In the genomic region with DNA sequence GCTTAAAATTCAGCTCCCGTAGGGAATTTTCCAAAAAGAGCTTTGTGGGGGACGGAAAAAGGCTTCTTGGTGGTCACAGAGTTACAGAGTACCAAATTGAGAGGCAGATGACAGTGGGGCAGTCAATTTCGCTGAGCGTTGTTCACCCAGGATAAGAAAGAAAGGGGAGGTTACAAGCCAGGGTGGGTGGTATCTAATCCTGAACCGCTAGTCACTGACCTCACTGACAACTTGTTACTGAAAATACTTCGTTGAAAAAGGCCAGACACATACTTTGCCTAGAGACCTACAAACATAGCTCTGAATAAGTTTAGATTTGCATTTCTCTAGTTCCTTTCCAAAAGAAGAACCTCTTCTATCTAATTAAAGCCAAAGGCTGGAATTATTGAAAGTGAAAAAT, we compare ENCODE assay signal across 12 cellular contexts. TPM values are rescaled to one million over a fixed set of nuclear protein-coding genes. Genes with fewer than 3 reads are reported as not detected.
DNase-seq lines count a peak whose midpoint lies in the region; ATAC-seq and TF ChIP-seq lines count a peak whose summit lies in the region.
"Had no signal": no experiment of that assay in that cellular context is flagged by ENCODE, and none has a peak within 500 bp of the region (broad histone marks: within the 10 kb centered on the region; RNA-seq: fewer than 3 reads in every experiment).

Gene CTNNA3, minus strand, starts transcription at position 167 of the 400 bp plus-strand sequence.

- H3K4me1 ChIP-seq in thoracic aorta (ENCODE audit: control insufficient read depth in 1 of 2, low read depth in 2 of 2), result peaks cover 0 to 39% of the 10 kb centered on the region in 2 donors
- no peaks in the 10 kb centered on the region for H3K4me1 ChIP-seq in BE2C

- no peaks in the 10 kb centered on the region for H3K36me3 ChIP-seq in thoracic aorta
- no peaks in the 10 kb centered on the region for H3K36me3 ChIP-seq in BE2C

- no peak for TF ChIP-seq CTCF in thoracic aorta (IDR thresholded peaks at IDR 0.05)
- TF ChIP-seq CTCF in BE2C (IDR thresholded peaks at IDR 0.05; ENCODE audit: low read depth, low read length), result no peak

- H3K27ac ChIP-seq in thoracic aorta, result peak within 1 kb of the TSS; percentile 44 to 74

- H3K27me3 ChIP-seq in thoracic aorta (replicated peaks; ENCODE audit: insufficient read depth) (no peaks in the 10 kb centered on the region), BE2C (peaks cover 27% of the 10 kb centered on the region)

- intact Hi-C loops in left cardiac atrium (cut with DNase I), result loop anchor here (2.0 to 10.0 kb wide), 2 partner anchors 69 to 85 kb away; no protein-coding TSS in a partner anchor

- peak; percentile 20 for DNase-seq in left cardiac atrium
- DNase-seq in thoracic aorta (ENCODE audit: low spot score), result no peak
- no peak for DNase-seq in NCI-H2081 (lab: John Stamatoyannopoulos, UW)
- no peak for DNase-seq in BE2C
- DNase-seq in iPS-NIHi11 (ENCODE audit: low spot score), result no peak
- DNase-seq: activated CD4-positive, alpha-beta memory T cell treated with anti-CD3 and anti-CD28 coated beads, Interleukin-2, amount 10 ng/mL, durations not matched to agents 7 days and 5 days; CD8-positive, alpha-beta memory T cell; KBM-7; NCI-H524 treated with DMSO at 0.1 percent for 48 hours had no signal

- peak; percentile 86 for ATAC-seq in GM19328 (IDR thresholded peaks at IDR 0.05; ENCODE audit: unreplicated experiment)
- ATAC-seq in HG03280 (IDR thresholded peaks at IDR 0.05; ENCODE audit: unreplicated experiment), result peak; percentile 68
- peak; percentile 85 to 89 for ATAC-seq in left cardiac atrium
- no peak for ATAC-seq in thoracic aorta (ENCODE audit: insufficient number of reproducible peaks, low FRiP score, low read depth)
- ATAC-seq in HG03571 (IDR thresholded peaks at IDR 0.05; ENCODE audit: unreplicated experiment), result no peak

- H3K9me3 ChIP-seq in thoracic aorta (no peaks in the 10 kb centered on the region), BE2C (no peaks in the 10 kb centered on the region)

- peak within 1 kb of the TSS; percentile 63 for H3K4me3 ChIP-seq in thoracic aorta
- H3K4me3 ChIP-seq in BE2C (ENCODE audit: low read depth, low read length), result no peak within 1 kb of the TSS

RNA-seq across cellular contexts. Expression of gene CTNNA3, which starts in this region (rescaled TPM):
- total RNA-seq in left cardiac atrium (10 to 100 TPM; 42.3 to 48.7 TPM), thoracic aorta (1 to 10 TPM in 1 of 2 donors, under 1 TPM in 1; 0.95 to 1.2 TPM)
- polyA plus RNA-seq in BE2C (2012; ENCODE audit: insufficient read depth, insufficient read length, low read depth), result 0.05 TPM
- total RNA-seq: CD8-positive, alpha-beta memory T cell had no signal

Comparison
In these comparisons a context has a peak if more than half of its experiments do, and no peak if none do; other contexts are left out.
1. RNA of gene CTNNA3 (total RNA-seq): 42.3 to 48.7 TPM in left cardiac atrium; 0.95 to 1.2 TPM in thoracic aorta; every median in the first group is over 10 times any median in the second.
2. ATAC-seq: peak in GM19328 (single experiment), HG03280 (single experiment) and left cardiac atrium (2 of 2); none in thoracic aorta (single experiment) and HG03571 (single experiment).